1 cellular context compared by ENCODE assay signal in the genomic region with DNA sequence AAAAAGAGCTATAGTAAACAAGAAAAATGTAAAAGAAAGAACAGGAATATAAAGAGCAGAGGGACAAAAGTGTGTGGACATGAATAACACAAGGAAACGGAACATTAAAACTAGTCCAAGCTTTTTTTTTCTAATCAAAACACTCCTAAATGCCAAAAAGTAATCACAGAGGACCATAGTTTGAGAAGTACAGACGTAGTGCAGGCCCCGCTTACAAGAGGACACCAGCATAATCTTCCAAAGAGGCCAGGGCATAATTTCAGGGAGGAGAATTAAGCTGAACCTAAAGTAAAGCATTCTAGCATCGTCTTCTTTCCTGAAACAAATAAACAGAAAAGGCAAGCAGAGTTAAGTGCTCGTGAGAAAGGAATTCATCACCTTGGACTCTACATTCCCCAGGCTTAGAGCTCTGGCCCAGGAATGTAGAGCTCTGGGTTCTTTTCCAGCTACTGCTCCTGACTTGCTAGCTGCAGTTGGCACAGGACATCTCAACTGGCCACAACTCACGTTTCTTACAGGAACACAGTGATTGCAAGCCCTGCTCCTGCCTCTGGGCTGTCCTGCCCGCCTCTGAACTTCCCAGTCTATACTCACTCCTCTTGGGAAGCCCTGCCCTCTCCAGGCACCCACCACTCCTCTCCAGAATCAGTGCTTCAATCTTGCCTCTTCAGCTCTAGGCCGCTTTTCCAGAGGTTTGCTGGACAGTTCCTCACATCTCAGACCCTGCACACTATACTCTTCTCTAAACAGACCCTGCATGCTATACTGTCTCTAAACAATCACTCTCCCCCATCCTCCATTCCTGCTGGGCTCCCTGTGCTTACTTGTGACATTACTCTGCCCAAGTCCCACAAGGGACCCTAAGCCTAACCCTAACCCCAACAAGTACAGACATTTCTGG.
TF ChIP-seq lines count a peak whose summit lies in the region.

No MANE protein-coding gene starts in this region.

TF ChIP-seq in K562, 482 proteins besides CTCF, POLR2A, EP300 and RAD21 (continued from another document):
- TF ChIP-seq, protein P1, sequence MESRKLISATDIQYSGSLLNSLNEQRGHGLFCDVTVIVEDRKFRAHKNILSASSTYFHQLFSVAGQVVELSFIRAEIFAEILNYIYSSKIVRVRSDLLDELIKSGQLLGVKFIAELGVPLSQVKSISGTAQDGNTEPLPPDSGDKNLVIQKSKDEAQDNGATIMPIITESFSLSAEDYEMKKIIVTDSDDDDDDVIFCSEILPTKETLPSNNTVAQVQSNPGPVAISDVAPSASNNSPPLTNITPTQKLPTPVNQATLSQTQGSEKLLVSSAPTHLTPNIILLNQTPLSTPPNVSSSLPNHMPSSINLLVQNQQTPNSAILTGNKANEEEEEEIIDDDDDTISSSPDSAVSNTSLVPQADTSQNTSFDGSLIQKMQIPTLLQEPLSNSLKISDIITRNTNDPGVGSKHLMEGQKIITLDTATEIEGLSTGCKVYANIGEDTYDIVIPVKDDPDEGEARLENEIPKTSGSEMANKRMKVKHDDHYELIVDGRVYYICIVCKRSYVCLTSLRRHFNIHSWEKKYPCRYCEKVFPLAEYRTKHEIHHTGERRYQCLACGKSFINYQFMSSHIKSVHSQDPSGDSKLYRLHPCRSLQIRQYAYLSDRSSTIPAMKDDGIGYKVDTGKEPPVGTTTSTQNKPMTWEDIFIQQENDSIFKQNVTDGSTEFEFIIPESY (CRISPR knock-in tag; IDR thresholded peaks at IDR 0.05): no peak
- TF ChIP-seq SPI1 (IDR thresholded peaks at IDR 0.05; ENCODE audit: borderline replicate concordance, low read depth, low read length): no peak
- no peak for TF ChIP-seq NFRKB (IDR thresholded peaks at IDR 0.05; ENCODE audit: low read depth)
- TF ChIP-seq, protein P2, sequence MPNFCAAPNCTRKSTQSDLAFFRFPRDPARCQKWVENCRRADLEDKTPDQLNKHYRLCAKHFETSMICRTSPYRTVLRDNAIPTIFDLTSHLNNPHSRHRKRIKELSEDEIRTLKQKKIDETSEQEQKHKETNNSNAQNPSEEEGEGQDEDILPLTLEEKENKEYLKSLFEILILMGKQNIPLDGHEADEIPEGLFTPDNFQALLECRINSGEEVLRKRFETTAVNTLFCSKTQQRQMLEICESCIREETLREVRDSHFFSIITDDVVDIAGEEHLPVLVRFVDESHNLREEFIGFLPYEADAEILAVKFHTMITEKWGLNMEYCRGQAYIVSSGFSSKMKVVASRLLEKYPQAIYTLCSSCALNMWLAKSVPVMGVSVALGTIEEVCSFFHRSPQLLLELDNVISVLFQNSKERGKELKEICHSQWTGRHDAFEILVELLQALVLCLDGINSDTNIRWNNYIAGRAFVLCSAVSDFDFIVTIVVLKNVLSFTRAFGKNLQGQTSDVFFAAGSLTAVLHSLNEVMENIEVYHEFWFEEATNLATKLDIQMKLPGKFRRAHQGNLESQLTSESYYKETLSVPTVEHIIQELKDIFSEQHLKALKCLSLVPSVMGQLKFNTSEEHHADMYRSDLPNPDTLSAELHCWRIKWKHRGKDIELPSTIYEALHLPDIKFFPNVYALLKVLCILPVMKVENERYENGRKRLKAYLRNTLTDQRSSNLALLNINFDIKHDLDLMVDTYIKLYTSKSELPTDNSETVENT (CRISPR knock-in tag; IDR thresholded peaks at IDR 0.05): no peak
- TF ChIP-seq ZC3H11A (IDR thresholded peaks at IDR 0.05; ENCODE audit: low read depth, low read length): no peak
- TF ChIP-seq ZBTB7A (IDR thresholded peaks at IDR 0.05; ENCODE audit: borderline replicate concordance, control insufficient read depth, low read depth, low read length): no peak
- no peak for TF ChIP-seq MAZ (CRISPR knock-in tag; conservative IDR thresholded peaks at IDR 0.05 in 1 of 2, IDR thresholded peaks at IDR 0.05 in 1 of 2)
- TF ChIP-seq, protein P3, sequence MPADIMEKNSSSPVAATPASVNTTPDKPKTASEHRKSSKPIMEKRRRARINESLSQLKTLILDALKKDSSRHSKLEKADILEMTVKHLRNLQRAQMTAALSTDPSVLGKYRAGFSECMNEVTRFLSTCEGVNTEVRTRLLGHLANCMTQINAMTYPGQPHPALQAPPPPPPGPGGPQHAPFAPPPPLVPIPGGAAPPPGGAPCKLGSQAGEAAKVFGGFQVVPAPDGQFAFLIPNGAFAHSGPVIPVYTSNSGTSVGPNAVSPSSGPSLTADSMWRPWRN (IDR thresholded peaks at IDR 0.05; ENCODE audit: low read depth): no peak
- TF ChIP-seq, protein P4, sequence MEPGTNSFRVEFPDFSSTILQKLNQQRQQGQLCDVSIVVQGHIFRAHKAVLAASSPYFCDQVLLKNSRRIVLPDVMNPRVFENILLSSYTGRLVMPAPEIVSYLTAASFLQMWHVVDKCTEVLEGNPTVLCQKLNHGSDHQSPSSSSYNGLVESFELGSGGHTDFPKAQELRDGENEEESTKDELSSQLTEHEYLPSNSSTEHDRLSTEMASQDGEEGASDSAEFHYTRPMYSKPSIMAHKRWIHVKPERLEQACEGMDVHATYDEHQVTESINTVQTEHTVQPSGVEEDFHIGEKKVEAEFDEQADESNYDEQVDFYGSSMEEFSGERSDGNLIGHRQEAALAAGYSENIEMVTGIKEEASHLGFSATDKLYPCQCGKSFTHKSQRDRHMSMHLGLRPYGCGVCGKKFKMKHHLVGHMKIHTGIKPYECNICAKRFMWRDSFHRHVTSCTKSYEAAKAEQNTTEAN (CRISPR knock-in tag; IDR thresholded peaks at IDR 0.05): no peak
- TF ChIP-seq ZNF444 (CRISPR knock-in tag; IDR thresholded peaks at IDR 0.05): no peak
- TF ChIP-seq ARNT (IDR thresholded peaks at IDR 0.05): no peak
- TF ChIP-seq, protein P5, sequence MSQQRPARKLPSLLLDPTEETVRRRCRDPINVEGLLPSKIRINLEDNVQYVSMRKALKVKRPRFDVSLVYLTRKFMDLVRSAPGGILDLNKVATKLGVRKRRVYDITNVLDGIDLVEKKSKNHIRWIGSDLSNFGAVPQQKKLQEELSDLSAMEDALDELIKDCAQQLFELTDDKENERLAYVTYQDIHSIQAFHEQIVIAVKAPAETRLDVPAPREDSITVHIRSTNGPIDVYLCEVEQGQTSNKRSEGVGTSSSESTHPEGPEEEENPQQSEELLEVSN (IDR thresholded peaks at IDR 0.05; ENCODE audit: borderline replicate concordance in 1 of 2, extremely low read depth in 1 of 2, insufficient read depth in 1 of 2, insufficient read length in 1 of 2, low read depth in 1 of 2, low read length in 1 of 2, poor library complexity in 1 of 2, severe bottlenecking in 1 of 2): no peak
- TF ChIP-seq, protein P6, sequence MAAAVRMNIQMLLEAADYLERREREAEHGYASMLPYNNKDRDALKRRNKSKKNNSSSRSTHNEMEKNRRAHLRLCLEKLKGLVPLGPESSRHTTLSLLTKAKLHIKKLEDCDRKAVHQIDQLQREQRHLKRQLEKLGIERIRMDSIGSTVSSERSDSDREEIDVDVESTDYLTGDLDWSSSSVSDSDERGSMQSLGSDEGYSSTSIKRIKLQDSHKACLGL (CRISPR knock-in tag; IDR thresholded peaks at IDR 0.05; ENCODE audit: borderline replicate concordance, poor library complexity, severe bottlenecking): no peak
- TF ChIP-seq, protein P7, sequence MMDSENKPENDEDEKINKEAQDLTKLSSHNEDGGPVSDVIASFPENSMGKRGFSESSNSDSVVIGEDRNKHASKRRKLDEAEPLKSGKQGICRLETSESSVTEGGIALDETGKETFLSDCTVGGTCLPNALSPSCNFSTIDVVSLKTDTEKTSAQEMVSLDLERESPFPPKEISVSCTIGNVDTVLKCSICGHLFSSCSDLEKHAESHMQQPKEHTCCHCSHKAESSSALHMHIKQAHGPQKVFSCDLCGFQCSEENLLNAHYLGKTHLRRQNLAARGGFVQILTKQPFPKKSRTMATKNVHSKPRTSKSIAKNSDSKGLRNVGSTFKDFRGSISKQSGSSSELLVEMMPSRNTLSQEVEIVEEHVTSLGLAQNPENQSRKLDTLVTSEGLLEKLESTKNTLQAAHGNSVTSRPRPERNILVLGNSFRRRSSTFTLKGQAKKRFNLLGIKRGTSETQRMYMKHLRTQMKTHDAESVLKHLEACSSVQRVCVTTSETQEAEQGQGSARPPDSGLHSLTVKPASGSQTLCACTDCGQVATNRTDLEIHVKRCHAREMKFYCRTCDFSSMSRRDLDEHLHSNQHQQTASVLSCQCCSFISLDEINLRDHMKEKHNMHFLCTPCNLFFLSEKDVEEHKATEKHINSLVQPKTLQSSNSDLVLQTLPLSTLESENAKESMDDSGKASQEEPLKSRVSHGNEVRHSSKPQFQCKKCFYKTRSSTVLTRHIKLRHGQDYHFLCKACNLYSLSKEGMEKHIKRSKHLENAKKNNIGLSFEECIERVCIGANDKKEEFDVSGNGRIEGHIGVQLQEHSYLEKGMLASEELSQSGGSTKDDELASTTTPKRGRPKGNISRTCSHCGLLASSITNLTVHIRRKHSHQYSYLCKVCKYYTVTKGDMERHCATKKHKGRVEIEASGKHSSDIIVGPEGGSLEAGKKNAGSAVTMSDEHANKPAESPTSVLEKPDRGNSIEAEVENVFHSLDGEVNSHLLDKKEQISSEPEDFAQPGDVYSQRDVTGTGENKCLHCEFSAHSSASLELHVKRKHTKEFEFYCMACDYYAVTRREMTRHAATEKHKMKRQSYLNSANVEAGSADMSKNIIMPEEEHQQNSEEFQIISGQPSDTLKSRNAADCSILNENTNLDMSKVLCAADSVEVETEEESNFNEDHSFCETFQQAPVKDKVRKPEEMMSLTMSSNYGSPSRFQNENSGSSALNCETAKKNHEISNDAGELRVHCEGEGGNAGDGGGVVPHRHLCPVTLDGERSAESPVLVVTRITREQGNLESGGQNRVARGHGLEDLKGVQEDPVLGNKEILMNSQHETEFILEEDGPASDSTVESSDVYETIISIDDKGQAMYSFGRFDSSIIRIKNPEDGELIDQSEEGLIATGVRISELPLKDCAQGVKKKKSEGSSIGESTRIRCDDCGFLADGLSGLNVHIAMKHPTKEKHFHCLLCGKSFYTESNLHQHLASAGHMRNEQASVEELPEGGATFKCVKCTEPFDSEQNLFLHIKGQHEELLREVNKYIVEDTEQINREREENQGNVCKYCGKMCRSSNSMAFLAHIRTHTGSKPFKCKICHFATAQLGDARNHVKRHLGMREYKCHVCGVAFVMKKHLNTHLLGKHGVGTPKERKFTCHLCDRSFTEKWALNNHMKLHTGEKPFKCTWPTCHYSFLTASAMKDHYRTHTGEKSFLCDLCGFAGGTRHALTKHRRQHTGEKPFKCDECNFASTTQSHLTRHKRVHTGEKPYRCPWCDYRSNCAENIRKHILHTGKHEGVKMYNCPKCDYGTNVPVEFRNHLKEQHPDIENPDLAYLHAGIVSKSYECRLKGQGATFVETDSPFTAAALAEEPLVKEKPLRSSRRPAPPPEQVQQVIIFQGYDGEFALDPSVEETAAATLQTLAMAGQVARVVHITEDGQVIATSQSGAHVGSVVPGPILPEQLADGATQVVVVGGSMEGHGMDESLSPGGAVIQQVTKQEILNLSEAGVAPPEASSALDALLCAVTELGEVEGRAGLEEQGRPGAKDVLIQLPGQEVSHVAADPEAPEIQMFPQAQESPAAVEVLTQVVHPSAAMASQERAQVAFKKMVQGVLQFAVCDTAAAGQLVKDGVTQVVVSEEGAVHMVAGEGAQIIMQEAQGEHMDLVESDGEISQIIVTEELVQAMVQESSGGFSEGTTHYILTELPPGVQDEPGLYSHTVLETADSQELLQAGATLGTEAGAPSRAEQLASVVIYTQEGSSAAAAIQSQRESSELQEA (IDR thresholded peaks at IDR 0.05; ENCODE audit: low read depth): no peak
- TF ChIP-seq WHSC1 (IDR thresholded peaks at IDR 0.05; ENCODE audit: low read length): no peak
